8 cellular contexts compared by ENCODE assay signal in the genomic region with DNA sequence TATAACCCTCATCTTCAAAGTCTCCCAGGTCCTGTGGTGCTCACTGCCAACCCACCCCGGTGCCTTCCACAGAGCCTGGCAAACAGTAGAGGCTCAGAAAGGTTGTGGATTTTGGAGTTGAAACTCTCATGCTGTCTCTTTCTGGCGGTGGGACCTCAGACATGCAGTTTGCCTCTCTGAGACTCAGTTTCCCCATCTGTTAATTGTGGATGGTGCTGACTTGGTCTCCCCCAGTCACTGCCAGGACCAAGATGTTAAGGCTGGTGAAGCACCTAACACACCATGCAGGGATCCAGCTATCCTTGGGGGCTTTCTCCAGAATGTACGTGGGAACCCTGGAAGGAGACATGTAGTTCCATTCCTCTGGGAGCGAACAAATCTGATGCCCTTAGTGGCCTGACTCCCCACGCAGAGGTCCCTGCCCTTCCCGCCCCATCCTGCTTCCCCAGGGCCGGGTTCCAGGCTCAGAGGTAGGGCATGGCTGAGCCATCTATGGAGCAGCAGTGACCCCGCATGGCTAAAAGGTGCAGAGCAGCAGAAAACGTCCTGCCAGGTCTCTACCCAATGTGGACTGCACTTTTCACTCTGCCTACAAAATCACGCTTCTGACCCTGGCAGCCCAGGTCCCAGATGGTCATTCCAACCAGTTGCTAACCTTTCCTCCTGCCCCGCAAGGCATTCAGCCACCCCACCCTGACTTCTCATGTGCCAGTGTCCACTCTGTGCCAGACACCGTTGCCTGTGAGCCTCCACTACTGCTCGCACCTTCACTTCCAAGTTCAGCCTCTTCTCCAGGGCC. TPM values are rescaled to one million over a fixed set of nuclear protein-coding genes. Genes with fewer than 3 reads are reported as not detected.
DNase-seq lines count a peak whose midpoint lies in the region; ATAC-seq and TF ChIP-seq lines count a peak whose summit lies in the region.

No MANE protein-coding gene starts in this region.

- H3K9me3 ChIP-seq in SK-N-SH (no peaks in the 10 kb centered on the region), cardiac muscle cell (ENCODE audit: low read depth) (no peaks in the 10 kb centered on the region)

- TF ChIP-seq RAD21 in SK-N-SH (IDR thresholded peaks at IDR 0.05; ENCODE audit: low read length), result peak; percentile 99

- WGBS in SK-N-SH (ENCODE audit: low lambda C conversion rate), result 44% methylated on average over 9 of the region's 13 CpGs

- H3K4me1 Mint-ChIP-seq in Calu3 (ENCODE audit: low read depth, unreplicated experiment), result peaks cover 16% of the 10 kb centered on the region

- no peak overlapping the region for H3K27ac Mint-ChIP-seq in Calu3 (ENCODE audit: unreplicated experiment)

- TF ChIP-seq CTCF in Calu3 (IDR thresholded peaks at IDR 0.05; ENCODE audit: unreplicated experiment) (peak; percentile 94), SK-N-SH (IDR thresholded peaks at IDR 0.05) (peak; percentile 86), cardiac muscle cell (IDR thresholded peaks at IDR 0.05; ENCODE audit: low read depth, low read length) (peak; percentile 94)

- H3K27me3 ChIP-seq in SK-N-SH (ENCODE audit: insufficient read depth) (no peaks in the 10 kb centered on the region), cardiac muscle cell (peaks cover 6% of the 10 kb centered on the region)

- CTCF ChIA-PET in Calu3 (lab: Charles Lee), result interaction anchor here (0.6 to 1.8 kb wide), 3 partner anchors 139 to 311 kb away, joined by 3 to 10 read pairs (median 4); no protein-coding TSS in a partner anchor
- CTCF ChIA-PET in SK-N-SH (lab: Yijun Ruan, JAX), result interaction anchor here (0.6 to 4.3 kb wide), 24 partner anchors 10 to 950 kb away, joined by 3 to 20 read pairs (median 4); a partner anchor contains a TSS

- BruUV-seq in Calu3 (replicated peaks; lab: Mats Ljungman, UMichigan), result no TSS peak

- no peak overlapping the region for H3K4me3 Mint-ChIP-seq in Calu3 (ENCODE audit: low read depth, unreplicated experiment)

- H3F3A ChIP-seq in SK-N-SH (replicated peaks; ENCODE audit: insufficient read depth), result no peaks in the 10 kb centered on the region

- H3K4me1 ChIP-seq in SK-N-SH (ENCODE audit: control insufficient read depth in 1 of 2, insufficient read depth in 2 of 2, low read depth in 1 of 2, low read length in 1 of 2), result peaks cover 0 to 2% of the 10 kb centered on the region in 2 experiments; a peak in 1 of 4 replicates
- H3K4me1 ChIP-seq in cardiac muscle cell (ENCODE audit: low read depth), result no peaks in the 10 kb centered on the region

- no peak overlapping the region for H3K27ac ChIP-seq in SK-N-SH (ENCODE audit: low read depth in 2 of 2, low read length in 1 of 2)
- no peak overlapping the region for H3K27ac ChIP-seq in cardiac muscle cell

- H2AFZ ChIP-seq in SK-N-SH (ENCODE audit: low read depth), result no peak overlapping the region

- no peak overlapping the region; a peak in 1 of 4 replicates for H3K4me3 ChIP-seq in SK-N-SH (ENCODE audit: low read depth in 2 of 2, low read length in 1 of 2)
- no peak overlapping the region for H3K4me3 ChIP-seq in cardiac muscle cell

- no peaks in the 10 kb centered on the region for H3K9me2 ChIP-seq in SK-N-SH

- intact Hi-C loops in Calu3 (cut with micrococcal nuclease; ENCODE audit: unreplicated experiment), result loop anchor here (1.0 kb wide), 2 partner anchors 138 to 311 kb away; no protein-coding TSS in a partner anchor

- no peaks in the 10 kb centered on the region for H3K36me3 ChIP-seq in SK-N-SH (replicated peaks in 1 of 2; ENCODE audit: control insufficient read depth in 1 of 2, insufficient read depth in 2 of 2, low read length in 1 of 2)
- no peaks in the 10 kb centered on the region for H3K36me3 ChIP-seq in cardiac muscle cell

- POLR2A ChIA-PET in SK-N-SH (lab: Yijun Ruan, JAX), result no interaction called here

- H3K9me3 Mint-ChIP-seq in Calu3 (ENCODE audit: low read depth, unreplicated experiment), result no peaks in the 10 kb centered on the region

- TF ChIP-seq EP300 in SK-N-SH (IDR thresholded peaks at IDR 0.05; ENCODE audit: borderline replicate concordance in 1 of 2, low read depth in 1 of 2, low read length in 1 of 2), result no peak

- ATAC-seq in GM21528 (IDR thresholded peaks at IDR 0.05; ENCODE audit: low FRiP score, unreplicated experiment) (peak; percentile 70), GM18858 (IDR thresholded peaks at IDR 0.05; ENCODE audit: unreplicated experiment) (no peak)

- H3K9ac ChIP-seq in SK-N-SH, result no peak overlapping the region

- H3K27me3 Mint-ChIP-seq in Calu3 (ENCODE audit: unreplicated experiment), result peaks cover 18% of the 10 kb centered on the region

- H3K36me3 Mint-ChIP-seq in Calu3 (ENCODE audit: insufficient read depth, unreplicated experiment), result no peaks in the 10 kb centered on the region

- no peak overlapping the region for H3K4me2 ChIP-seq in SK-N-SH

- no peaks in the 10 kb centered on the region for H3K79me2 ChIP-seq in SK-N-SH (ENCODE audit: insufficient read depth)

- H4K20me1 ChIP-seq in SK-N-SH (ENCODE audit: insufficient read depth), result no peaks in the 10 kb centered on the region

- DNase-seq in Calu3 (peak; percentile 79), M059J (ENCODE audit: low read depth) (peak; percentile 57), SK-N-SH (peak; percentile 93), cardiac muscle cell (ENCODE audit: low read depth in 1 of 2, low spot score in 1 of 2) (peak; percentile 64 to 74), retina (peak; percentile 86)
- peak; percentile 73 for DNase-seq in activated naive CD4-positive, alpha-beta T cell treated with anti-CD3 and anti-CD28 coated beads, Interleukin-2, amount 50 U/mL, for 16 hours

TF ChIP-seq in SK-N-SH, 30 proteins besides CTCF, POLR2A, EP300 and RAD21:
- TF ChIP-seq, protein P1, sequence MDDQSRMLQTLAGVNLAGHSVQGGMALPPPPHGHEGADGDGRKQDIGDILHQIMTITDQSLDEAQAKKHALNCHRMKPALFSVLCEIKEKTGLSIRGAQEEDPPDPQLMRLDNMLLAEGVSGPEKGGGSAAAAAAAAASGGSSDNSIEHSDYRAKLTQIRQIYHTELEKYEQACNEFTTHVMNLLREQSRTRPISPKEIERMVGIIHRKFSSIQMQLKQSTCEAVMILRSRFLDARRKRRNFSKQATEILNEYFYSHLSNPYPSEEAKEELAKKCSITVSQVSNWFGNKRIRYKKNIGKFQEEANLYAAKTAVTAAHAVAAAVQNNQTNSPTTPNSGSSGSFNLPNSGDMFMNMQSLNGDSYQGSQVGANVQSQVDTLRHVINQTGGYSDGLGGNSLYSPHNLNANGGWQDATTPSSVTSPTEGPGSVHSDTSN (IDR thresholded peaks at IDR 0.05), result no peak
- TF ChIP-seq FOXJ3 (CRISPR knock-in tag; IDR thresholded peaks at IDR 0.05), result no peak
- peak; percentile 98 for TF ChIP-seq SMC3 (IDR thresholded peaks at IDR 0.05; ENCODE audit: low read depth, low read length)
- no peak for TF ChIP-seq GABPA (IDR thresholded peaks at IDR 0.05; ENCODE audit: low read depth)
- no peak for TF ChIP-seq CHD2 (IDR thresholded peaks at IDR 0.05; ENCODE audit: low read length, partially characterized antibody)
- TF ChIP-seq EZH2phosphoT487 (IDR thresholded peaks at IDR 0.05; ENCODE audit: borderline replicate concordance, low read depth), result no peak
- no peak for TF ChIP-seq RXRA (IDR thresholded peaks at IDR 0.05; ENCODE audit: borderline replicate concordance, low read depth)

RNA-seq across cellular contexts. Expression of a gene that starts 9.2 kb away (rescaled TPM):
- total RNA-seq in Calu3 (2022) (17.2 and 17.4 TPM in 2 replicates), cardiac muscle cell (0.04 TPM in 1 of 2 replicates, not detected in the other)
- total RNA-seq in M059J (2014; rRNA removed; shearing (Covaris generic)), result 0.15 TPM in 1 of 2 replicates, not detected in the other
- polyA plus RNA-seq in SK-N-SH (2012; rRNA removed) (not detected in 2 replicates), cardiac muscle cell (not detected in 2 replicates)
- 0.01 TPM in 2 replicates for polyA plus RNA-seq in SK-N-SH (2012; cell fraction: cytosol; rRNA removed)
- 0.02 TPM in 1 of 2 replicates, not detected in the other for polyA plus RNA-seq in SK-N-SH (2012; cell fraction: nucleus; rRNA removed)

RNA-seq across cellular contexts. Expression of a gene that starts 46.0 kb away (rescaled TPM):
- total RNA-seq in Calu3 (2022), result 9.0 and 10.0 TPM in 2 replicates
- total RNA-seq in M059J (2014; rRNA removed; shearing (Covaris generic)), result 7.8 and 10.3 TPM in 2 replicates
- polyA plus RNA-seq in SK-N-SH (2012; rRNA removed), result 3.2 and 3.4 TPM in 2 replicates
- 2.1 and 2.8 TPM in 2 replicates for polyA plus RNA-seq in SK-N-SH (2012; cell fraction: cytosol; rRNA removed)
- polyA plus RNA-seq in SK-N-SH (2012; cell fraction: nucleus; rRNA removed), result 1.5 and 1.8 TPM in 2 replicates
- total RNA-seq in cardiac muscle cell, result 11.9 and 12.0 TPM in 2 replicates
- polyA plus RNA-seq in cardiac muscle cell, result 15.5 and 17.7 TPM in 2 replicates

Comparison
In these comparisons a context has a peak if more than half of its experiments do, and no peak if none do; other contexts are left out.
1. RNA of a gene that starts 9.2 kb away (total RNA-seq): 17.2 to 17.4 TPM in Calu3; 0.15 TPM in M059J and 0.04 TPM in cardiac muscle cell; every median in the first group is over 10 times any median in the second.
2. Peak in every context shown above with its lines, with median percentiles within 50 percentile points of each other: DNase-seq and CTCF ChIP-seq.